Comparison of ENCODE assay signal across 6 cellular contexts in genomic region chr9:34611251-34611810, GRCh38. TPM values are rescaled to one million over a fixed set of nuclear protein-coding genes. Genes with fewer than 3 reads are reported as not detected.
A peak's percentile ranks its signal among the peaks of the same experiment; 100 is the strongest.
DNase-seq lines count a peak whose midpoint lies in the region; ATAC-seq, FAIRE-seq and TF ChIP-seq lines count a peak whose summit lies in the region.

No MANE protein-coding gene starts in this region.

- peak overlapping the region; percentile 96 for H3K4me2 ChIP-seq in A549

- ATAC-seq in A549: peak; percentile 22 to 28; a peak in 4 of 6 replicates
- peak; percentile 1 for ATAC-seq in HG03025 (IDR thresholded peaks at IDR 0.05; ENCODE audit: low FRiP score, unreplicated experiment)
- ATAC-seq in GM19463 (IDR thresholded peaks at IDR 0.05; ENCODE audit: unreplicated experiment): no peak

- peak overlapping the region; percentile 91 to 94 for H3K27ac ChIP-seq in A549
- no peak overlapping the region for H3K27ac ChIP-seq in ectodermal cell (ENCODE audit: insufficient read depth, low read depth, low read length, poor library complexity, severe bottlenecking)

- no peak for TF ChIP-seq RAD21 in A549 (conservative IDR thresholded peaks at IDR 0.05 in 1 of 2, IDR thresholded peaks at IDR 0.05 in 1 of 2)

- no peak for TF ChIP-seq EP300 in A549 (IDR thresholded peaks at IDR 0.05)

- no peaks in the 10 kb centered on the region for H3K36me3 ChIP-seq in ectodermal cell (ENCODE audit: control insufficient read depth, insufficient read depth, low read length)

- peaks cover 18% of the 10 kb centered on the region; the same call in 1 of the 3 replicates for H3K4me1 ChIP-seq in A549
- H3K4me1 ChIP-seq in ectodermal cell (ENCODE audit: control insufficient read depth, insufficient read depth, low read length): peaks cover 9% of the 10 kb centered on the region

- DNase-seq in A549 (ENCODE audit: low read depth in 1 of 2, low spot score in 1 of 2) (no peak), retinal pigment epithelial cell (ENCODE audit: low read depth) (no peak), foreskin melanocyte (no peak)

- H3K9me3 ChIP-seq in A549: no peaks in the 10 kb centered on the region
- no peaks in the 10 kb centered on the region for H3K9me3 ChIP-seq in ectodermal cell (ENCODE audit: control insufficient read depth, low read length)

- no peak for TF ChIP-seq POLR2A in A549 (IDR thresholded peaks at IDR 0.05; ENCODE audit: low read length)

- 55% methylated on average over 9 of the region's 10 CpGs for WGBS in A549 (ENCODE audit: missing lambda C conversion rate)
- 55 to 56% methylated on average over 10 of the region's 10 CpGs for WGBS in ectodermal cell, 2 experiments

- H3K4me3 ChIP-seq in A549: peak overlapping the region; percentile 75
- peak overlapping the region; percentile 56 for H3K4me3 ChIP-seq in ectodermal cell (ENCODE audit: insufficient read depth, low read depth, low read length)
- peak overlapping the region; percentile 88 for H3K4me3 ChIP-seq in retinal pigment epithelial cell (ENCODE audit: low read length)

- peaks cover 5% of the 10 kb centered on the region for H3K27me3 ChIP-seq in ectodermal cell (ENCODE audit: control insufficient read depth, insufficient read depth, low read length, poor library complexity, severe bottlenecking)

- TF ChIP-seq CTCF in A549 (IDR thresholded peaks at IDR 0.05) (no peak; the same call in 2 of the 3 replicates), retinal pigment epithelial cell (conservative IDR thresholded peaks at IDR 0.05; ENCODE audit: low read depth, low read length) (no peak)

- POLR2A ChIA-PET in A549 (lab: Yijun Ruan, JAX): no interaction called here

- no peak for FAIRE-seq in A549 (lab: Jason Lieb, UNC)

- CTCF ChIA-PET in A549 (lab: Yijun Ruan, JAX): interaction anchor here (0.9 to 17.0 kb wide), 8 partner anchors 9 to 63 kb away, joined by 3 to 429 read pairs (median 4); partner anchors contain the start of genes ARID3C and SIGMAR1

TF ChIP-seq in A549, 52 proteins besides CTCF, POLR2A, EP300 and RAD21:
- TF ChIP-seq ZNF302 (CRISPR knock-in tag; IDR thresholded peaks at IDR 0.05): no peak
- no peak for TF ChIP-seq JUNB (IDR thresholded peaks at IDR 0.05)
- no peak for TF ChIP-seq SMC3 (IDR thresholded peaks at IDR 0.05)
- no peak for TF ChIP-seq MAX (IDR thresholded peaks at IDR 0.05)
- TF ChIP-seq ESRRA (IDR thresholded peaks at IDR 0.05; ENCODE audit: borderline replicate concordance, low read length): no peak
- TF ChIP-seq POLR2AphosphoS2 (conservative IDR thresholded peaks at IDR 0.05; ENCODE audit: low read length): no peak
- no peak for TF ChIP-seq HOXA7 (CRISPR knock-in tag; IDR thresholded peaks at IDR 0.05)
- no peak for TF ChIP-seq ELK1 (IDR thresholded peaks at IDR 0.05; ENCODE audit: low read depth, low read length)

RNA-seq across cellular contexts. Expression of gene RPP25L, which starts 0.6 kb away (rescaled TPM):
- polyA plus RNA-seq in A549 (2011; rRNA removed): 40.8 and 46.5 TPM in 2 replicates
- polyA plus RNA-seq in A549 (2012; cell fraction: cytosol; rRNA removed): 70.5 and 84.6 TPM in 2 replicates
- polyA plus RNA-seq in A549 (2012; cell fraction: nucleus; rRNA removed): 66.5 and 75.1 TPM in 2 replicates
- polyA plus RNA-seq in A549 (2017; fragmentation: RNase III; extraction: RNeasy Plus Mini Kit Qiagen cat#74134 plus additional on column Dnase treatment): 36.7 to 41.7 TPM (median 39.8 TPM) in 3 replicates
- 21.7 and 30.8 TPM in 2 replicates for polyA minus RNA-seq in A549 (2011; rRNA and poly(A)+ RNA removed)
- 29.3 TPM for polyA plus RNA-seq in ectodermal cell (2013, experiment 1 of 4)
- 25.9 TPM for polyA plus RNA-seq in ectodermal cell (2013, experiment 2 of 4)
- polyA plus RNA-seq in ectodermal cell (2013, experiment 3 of 4): 33.0 TPM
- 37.8 TPM for polyA plus RNA-seq in ectodermal cell (2013, experiment 4 of 4)

RNA-seq across cellular contexts. Expression of gene DCTN3, which starts 9.0 kb away (rescaled TPM):
- polyA plus RNA-seq in A549 (2011; rRNA removed) (64.8 and 74.3 TPM in 2 replicates), A549 (2017; fragmentation: RNase III; extraction: RNeasy Plus Mini Kit Qiagen cat#74134 plus additional on column Dnase treatment) (92.9 to 97.4 TPM (median 96.3 TPM) in 3 replicates)
- polyA plus RNA-seq in A549 (2012; cell fraction: cytosol; rRNA removed): 156 and 165 TPM in 2 replicates
- polyA plus RNA-seq in A549 (2012; cell fraction: nucleus; rRNA removed): 97.1 and 103 TPM in 2 replicates
- polyA minus RNA-seq in A549 (2011; rRNA and poly(A)+ RNA removed): 50.5 and 54.1 TPM in 2 replicates
- polyA plus RNA-seq in ectodermal cell (2013, experiment 1 of 4): 90.1 TPM
- polyA plus RNA-seq in ectodermal cell (2013, experiment 2 of 4): 83.7 TPM
- 92.9 TPM for polyA plus RNA-seq in ectodermal cell (2013, experiment 3 of 4)
- polyA plus RNA-seq in ectodermal cell (2013, experiment 4 of 4): 107 TPM

RNA-seq across cellular contexts. Expression of gene ARID3C, which starts 17.5 kb away (rescaled TPM):
- polyA plus RNA-seq in A549 (2011; rRNA removed) (0.12 TPM in 1 of 2 replicates, not detected in the other), A549 (2017; fragmentation: RNase III; extraction: RNeasy Plus Mini Kit Qiagen cat#74134 plus additional on column Dnase treatment) (0.08 to 0.10 TPM (median 0.09 TPM) in 3 replicates)
- polyA plus RNA-seq in A549 (2012; cell fraction: cytosol; rRNA removed): 0.04 and 0.10 TPM in 2 replicates
- 0.09 and 0.14 TPM in 2 replicates for polyA plus RNA-seq in A549 (2012; cell fraction: nucleus; rRNA removed)
- not detected in 2 replicates for polyA minus RNA-seq in A549 (2011; rRNA and poly(A)+ RNA removed)
- 0.48 TPM for polyA plus RNA-seq in ectodermal cell (2013, experiment 1 of 4)
- polyA plus RNA-seq in ectodermal cell (2013, experiment 2 of 4): 0.53 TPM
- 0.96 TPM for polyA plus RNA-seq in ectodermal cell (2013, experiment 3 of 4)
- 0.53 TPM for polyA plus RNA-seq in ectodermal cell (2013, experiment 4 of 4)

RNA-seq across cellular contexts. Expression of gene CNTFR, which starts 21.8 kb away (rescaled TPM):
- polyA plus RNA-seq in A549 (2011; rRNA removed): not detected in 2 replicates
- polyA plus RNA-seq in A549 (2012; cell fraction: cytosol; rRNA removed): 0.04 and 0.11 TPM in 2 replicates
- 0.06 and 0.11 TPM in 2 replicates for polyA plus RNA-seq in A549 (2012; cell fraction: nucleus; rRNA removed)
- polyA plus RNA-seq in A549 (2017; fragmentation: RNase III; extraction: RNeasy Plus Mini Kit Qiagen cat#74134 plus additional on column Dnase treatment): 0.04 to 0.09 TPM in 2 of 3 replicates, not detected in the other
- polyA minus RNA-seq in A549 (2011; rRNA and poly(A)+ RNA removed): not detected in 2 replicates
- 143 TPM for polyA plus RNA-seq in ectodermal cell (2013, experiment 1 of 4)
- 140 TPM for polyA plus RNA-seq in ectodermal cell (2013, experiment 2 of 4)
- polyA plus RNA-seq in ectodermal cell (2013, experiment 3 of 4): 135 TPM
- polyA plus RNA-seq in ectodermal cell (2013, experiment 4 of 4): 159 TPM

RNA-seq across cellular contexts. Expression of gene SIGMAR1, which starts 26.3 kb away (rescaled TPM):
- polyA plus RNA-seq in A549 (2011; rRNA removed): 64.6 and 95.4 TPM in 2 replicates
- polyA plus RNA-seq in A549 (2012; cell fraction: cytosol; rRNA removed): 151 and 198 TPM in 2 replicates
- polyA plus RNA-seq in A549 (2012; cell fraction: nucleus; rRNA removed): 81.6 and 107 TPM in 2 replicates
- 141 to 150 TPM (median 147 TPM) in 3 replicates for polyA plus RNA-seq in A549 (2017; fragmentation: RNase III; extraction: RNeasy Plus Mini Kit Qiagen cat#74134 plus additional on column Dnase treatment)
- polyA minus RNA-seq in A549 (2011; rRNA and poly(A)+ RNA removed): 51.5 and 62.9 TPM in 2 replicates
- 82.4 TPM for polyA plus RNA-seq in ectodermal cell (2013, experiment 1 of 4)
- 84.1 TPM for polyA plus RNA-seq in ectodermal cell (2013, experiment 2 of 4)
- polyA plus RNA-seq in ectodermal cell (2013, experiment 3 of 4): 90.7 TPM
- 92.3 TPM for polyA plus RNA-seq in ectodermal cell (2013, experiment 4 of 4)
